Comparison of ENCODE assay signal across 7 cellular contexts in genomic region chr6:127341471-127342202, GRCh38.
DNase-seq lines count a peak whose midpoint lies in the region; ATAC-seq, FAIRE-seq and TF ChIP-seq lines count a peak whose summit lies in the region.

No MANE protein-coding gene starts in this region.

- peak; percentile 85 for FAIRE-seq in GM19239 (lab: Jason Lieb, UNC)

- no peaks in the 10 kb centered on the region for H3K36me3 ChIP-seq in brain microvascular endothelial cell (replicated peaks)

- in situ Hi-C loops in brain microvascular endothelial cell (cut with HindIII; ENCODE audit: low pct_ligation_motif_present, low sequenced_read_pairs), result no loop called here

- ATAC-seq in HG03135 (IDR thresholded peaks at IDR 0.05; ENCODE audit: unreplicated experiment), result peak; percentile 23

- H3K4me3 ChIP-seq in brain microvascular endothelial cell (ENCODE audit: low read depth, low read length) (peak overlapping the region; percentile 88), retinal pigment epithelial cell (ENCODE audit: low read length) (peak overlapping the region; percentile 69)

- peak; percentile 4 for DNase-seq in GM19239 (ENCODE audit: insufficient read length, low spot score)
- no peak for DNase-seq in brain microvascular endothelial cell
- no peak for DNase-seq in retinal pigment epithelial cell (ENCODE audit: low read depth)
- DNase-seq in NCI-H774 (lab: John Stamatoyannopoulos, UW), result no peak
- DNase-seq in kidney tubule cell (ENCODE audit: low spot score), result no peak
- no peak for DNase-seq in stimulated activated CD4-positive, alpha-beta T cell treated with anti-CD3 and anti-CD28 coated beads, Interleukin-4, amount 100 ng/mL, for 1 hour

- peak overlapping the region; percentile 78 for H3K27ac ChIP-seq in brain microvascular endothelial cell

- TF ChIP-seq CTCF in brain microvascular endothelial cell (IDR thresholded peaks at IDR 0.05; ENCODE audit: low read depth, low read length, missing control alignments) (no peak), retinal pigment epithelial cell (conservative IDR thresholded peaks at IDR 0.05; ENCODE audit: low read depth, low read length) (no peak)

- H3K27me3 ChIP-seq in brain microvascular endothelial cell (replicated peaks), result no peaks in the 10 kb centered on the region
